In genomic region chr3:98282205-98282604, GRCh38 we compare ENCODE assay signal across 34 cellular contexts. TPM values are rescaled to one million over a fixed set of nuclear protein-coding genes. Genes with fewer than 3 reads are reported as not detected.
"Had no signal": no experiment of that assay in that cellular context is flagged by ENCODE, and none has a peak within 500 bp of the region (broad histone marks: within the 10 kb centered on the region; RNA-seq: fewer than 3 reads in every experiment).

Gene OR5H2 (plus strand): TSS chr3:98282505. CDS start chr3:98282903, 398 bp downstream.

- H3K36me3 ChIP-seq: colonic mucosa, esophagus squamous epithelium, gastrocnemius medialis, heart right ventricle, left ventricle myocardium inferior, lower lobe of right lung had no signal

- DNase-seq: colonic mucosa; cortex of kidney; effector CD8-positive, alpha-beta T cell; effector memory CD8-positive, alpha-beta T cell; esophagus squamous epithelium; foreskin fibroblast; foreskin melanocyte; gastrocnemius medialis; glutamatergic neuron; head of caudate nucleus; heart right ventricle; hippocampal formation; left cardiac atrium; left ventricle myocardium inferior; lower lobe of right lung; mesenchymal stem cell; mucosa of descending colon; naive B cell had no signal

- H3K4me1 ChIP-seq: colonic mucosa, esophagus squamous epithelium, gastrocnemius medialis, heart right ventricle, left ventricle myocardium inferior, lower lobe of right lung had no signal

- H3K27ac Mint-ChIP-seq: dendritic cell treated with granulocyte-macrophage colony-stimulating factor and Interleukin-4, amounts not matched to agents 40 ng/mL and 50 ng/mL, for 4 days; effector memory CD8-positive, alpha-beta T cell; mesothelial cell of epicardium; naive B cell had no signal

- FAIRE-seq: endothelial cell of umbilical vein, islet of Langerhans, keratinocyte had no signal

- H3K27me3 ChIP-seq: colonic mucosa, esophagus squamous epithelium, gastrocnemius medialis, heart right ventricle had no signal

- H3K4me1 Mint-ChIP-seq: mesothelial cell of epicardium, naive B cell had no signal

- H3K4me3 ChIP-seq: colonic mucosa, esophagus squamous epithelium, gastrocnemius medialis, heart right ventricle, left ventricle myocardium inferior, lower lobe of right lung, mucosa of descending colon had no signal

- H3K9me3 Mint-ChIP-seq: dendritic cell treated with granulocyte-macrophage colony-stimulating factor and Interleukin-4, amounts not matched to agents 40 ng/mL and 50 ng/mL, for 4 days; effector memory CD8-positive, alpha-beta T cell had no signal

- ATAC-seq: effector memory CD8-positive, alpha-beta T cell; esophagus mucosa; gastrocnemius medialis; left cardiac atrium; left lobe of liver; lower lobe of right lung; mucosa of descending colon had no signal

- H3K27me3 Mint-ChIP-seq: dendritic cell treated with granulocyte-macrophage colony-stimulating factor and Interleukin-4, amounts not matched to agents 40 ng/mL and 50 ng/mL, for 4 days; effector memory CD8-positive, alpha-beta T cell; naive B cell had no signal

- H3K36me3 Mint-ChIP-seq: mesothelial cell of epicardium, naive B cell had no signal

- H3K27ac ChIP-seq: colonic mucosa, esophagus squamous epithelium, gastrocnemius medialis, heart right ventricle, left ventricle myocardium inferior, lower lobe of right lung had no signal

- H3K9me3 ChIP-seq: colonic mucosa, esophagus squamous epithelium, gastrocnemius medialis, lower lobe of right lung, mucosa of descending colon had no signal

- H3K4me3 Mint-ChIP-seq: dendritic cell treated with granulocyte-macrophage colony-stimulating factor and Interleukin-4, amounts not matched to agents 40 ng/mL and 50 ng/mL, for 4 days; effector memory CD8-positive, alpha-beta T cell; mesothelial cell of epicardium; naive B cell had no signal

RNA-seq across cellular contexts. Expression of gene OR5H2, which starts in this region (rescaled TPM):
- total RNA-seq: chondrocyte, colonic mucosa, dermis microvascular lymphatic vessel endothelial cell, endothelial cell of umbilical vein, epithelial cell of proximal tubule, esophagus mucosa, esophagus squamous epithelium, gastrocnemius medialis, glomerular endothelial cell, heart right ventricle, kidney epithelial cell, left cardiac atrium, left lobe of liver, left ventricle myocardium inferior, lower lobe of right lung, lung microvascular endothelial cell, mesenteric fat pad, mesothelial cell of epicardium, mucosa of descending colon, myocyte had no signal
- polyA plus RNA-seq: endothelial cell of umbilical vein, heart right ventricle, keratinocyte, liver had no signal
